1 cellular context compared by ENCODE assay signal in genomic region chr1:226688852-226689251, GRCh38.
TF ChIP-seq lines count a peak whose summit lies in the region.

No MANE protein-coding gene starts in this region.

TF ChIP-seq in GM12878, 131 proteins besides CTCF, POLR2A, EP300 and RAD21:
- TF ChIP-seq SRF (IDR thresholded peaks at IDR 0.05; ENCODE audit: low read depth in 2 of 2, low read length in 2 of 2) = no peak
- no peak for TF ChIP-seq BCL11A (IDR thresholded peaks at IDR 0.05; ENCODE audit: low read depth, low read length)
- TF ChIP-seq IKZF1 (conservative IDR thresholded peaks at IDR 0.05) = 0 out of 2 replicates have a peak, but pooled peaks have one; percentile 1
